In the genomic region with DNA sequence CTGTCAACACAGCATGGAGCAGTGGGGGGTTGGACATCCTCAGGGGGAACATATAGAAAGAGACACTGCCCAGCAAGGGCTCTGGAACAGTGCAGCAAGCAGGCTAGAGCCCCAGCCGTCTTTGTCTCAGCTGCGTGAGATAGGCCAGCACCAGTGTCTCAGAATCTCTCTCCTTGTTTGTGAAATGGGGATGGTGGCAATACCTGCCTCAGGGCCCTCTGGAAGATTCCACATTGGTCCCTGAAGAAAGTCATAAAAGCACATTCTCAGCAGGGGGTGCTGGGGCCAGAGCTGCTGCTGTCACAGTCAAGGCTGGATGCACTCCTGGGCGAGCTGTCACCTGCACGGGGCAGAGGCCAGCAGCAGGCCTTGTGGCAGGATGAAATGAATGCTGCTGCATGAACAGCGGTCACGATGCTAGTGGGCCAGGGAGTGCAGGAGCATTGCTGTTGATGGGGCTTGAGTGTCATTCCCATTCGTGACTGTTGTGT, we compare ENCODE assay signal across 1 cellular context.
TF ChIP-seq lines count a peak whose summit lies in the region.

No MANE protein-coding gene starts in this region.

TF ChIP-seq in SK-N-SH, 30 proteins besides CTCF, POLR2A, EP300 and RAD21 (continued from another document):
- TF ChIP-seq, protein P1, sequence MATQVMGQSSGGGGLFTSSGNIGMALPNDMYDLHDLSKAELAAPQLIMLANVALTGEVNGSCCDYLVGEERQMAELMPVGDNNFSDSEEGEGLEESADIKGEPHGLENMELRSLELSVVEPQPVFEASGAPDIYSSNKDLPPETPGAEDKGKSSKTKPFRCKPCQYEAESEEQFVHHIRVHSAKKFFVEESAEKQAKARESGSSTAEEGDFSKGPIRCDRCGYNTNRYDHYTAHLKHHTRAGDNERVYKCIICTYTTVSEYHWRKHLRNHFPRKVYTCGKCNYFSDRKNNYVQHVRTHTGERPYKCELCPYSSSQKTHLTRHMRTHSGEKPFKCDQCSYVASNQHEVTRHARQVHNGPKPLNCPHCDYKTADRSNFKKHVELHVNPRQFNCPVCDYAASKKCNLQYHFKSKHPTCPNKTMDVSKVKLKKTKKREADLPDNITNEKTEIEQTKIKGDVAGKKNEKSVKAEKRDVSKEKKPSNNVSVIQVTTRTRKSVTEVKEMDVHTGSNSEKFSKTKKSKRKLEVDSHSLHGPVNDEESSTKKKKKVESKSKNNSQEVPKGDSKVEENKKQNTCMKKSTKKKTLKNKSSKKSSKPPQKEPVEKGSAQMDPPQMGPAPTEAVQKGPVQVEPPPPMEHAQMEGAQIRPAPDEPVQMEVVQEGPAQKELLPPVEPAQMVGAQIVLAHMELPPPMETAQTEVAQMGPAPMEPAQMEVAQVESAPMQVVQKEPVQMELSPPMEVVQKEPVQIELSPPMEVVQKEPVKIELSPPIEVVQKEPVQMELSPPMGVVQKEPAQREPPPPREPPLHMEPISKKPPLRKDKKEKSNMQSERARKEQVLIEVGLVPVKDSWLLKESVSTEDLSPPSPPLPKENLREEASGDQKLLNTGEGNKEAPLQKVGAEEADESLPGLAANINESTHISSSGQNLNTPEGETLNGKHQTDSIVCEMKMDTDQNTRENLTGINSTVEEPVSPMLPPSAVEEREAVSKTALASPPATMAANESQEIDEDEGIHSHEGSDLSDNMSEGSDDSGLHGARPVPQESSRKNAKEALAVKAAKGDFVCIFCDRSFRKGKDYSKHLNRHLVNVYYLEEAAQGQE (IDR thresholded peaks at IDR 0.05; ENCODE audit: low read depth, low read length), result no peak
- TF ChIP-seq YY1 (IDR thresholded peaks at IDR 0.05; ENCODE audit: low read depth), result no peak
